1 cellular context compared by ENCODE assay signal in the genomic region with DNA sequence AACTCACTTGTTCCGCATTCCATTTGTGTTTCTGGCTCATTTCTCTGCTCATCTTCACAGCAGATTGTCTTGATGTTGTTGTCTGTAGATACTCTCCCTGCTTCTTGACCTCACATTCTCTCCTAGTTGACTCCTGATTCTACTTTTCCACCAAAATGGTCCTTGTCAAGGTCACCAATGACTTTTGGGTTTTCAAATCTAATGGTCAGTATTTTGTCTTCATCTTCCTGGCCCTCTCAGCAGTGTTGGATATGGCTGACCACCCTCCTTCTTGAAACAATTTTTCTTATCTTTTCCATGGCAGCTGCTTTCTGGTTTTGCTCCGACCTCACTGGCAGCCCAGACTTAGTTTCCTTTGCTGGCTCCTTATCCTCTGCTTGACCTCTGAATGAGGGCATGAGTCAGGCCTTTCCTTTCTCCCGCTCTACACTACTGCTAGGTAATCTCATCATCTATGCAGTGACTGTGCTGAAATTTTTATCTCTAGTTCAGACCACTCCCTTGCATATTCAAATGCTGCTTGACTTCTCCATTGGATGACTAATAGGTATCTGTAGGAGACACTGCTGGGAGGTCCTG.
A peak's percentile ranks its signal among the peaks of the same experiment; 100 is the strongest.
TF ChIP-seq lines count a peak whose summit lies in the region.

No MANE protein-coding gene starts in this region.

TF ChIP-seq in K562, 482 proteins besides CTCF, POLR2A, EP300 and RAD21 (continued from another document and continues in another):
- TF ChIP-seq, protein P1, sequence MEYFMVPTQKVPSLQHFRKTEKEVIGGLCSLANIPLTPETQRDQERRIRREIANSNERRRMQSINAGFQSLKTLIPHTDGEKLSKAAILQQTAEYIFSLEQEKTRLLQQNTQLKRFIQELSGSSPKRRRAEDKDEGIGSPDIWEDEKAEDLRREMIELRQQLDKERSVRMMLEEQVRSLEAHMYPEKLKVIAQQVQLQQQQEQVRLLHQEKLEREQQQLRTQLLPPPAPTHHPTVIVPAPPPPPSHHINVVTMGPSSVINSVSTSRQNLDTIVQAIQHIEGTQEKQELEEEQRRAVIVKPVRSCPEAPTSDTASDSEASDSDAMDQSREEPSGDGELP (CRISPR knock-in tag; IDR thresholded peaks at IDR 0.05; ENCODE audit: borderline replicate concordance) = 0 out of 2 replicates have a peak, but pooled peaks have one; percentile 23
- peak; percentile 97 for TF ChIP-seq SMARCA4 (IDR thresholded peaks at IDR 0.05)
- no peak for TF ChIP-seq PRPF4 (IDR thresholded peaks at IDR 0.05; ENCODE audit: insufficient read depth, low read depth, low read length, poor library complexity, severe bottlenecking)
- 0 out of 2 replicates have a peak, but pooled peaks have one; percentile 74 for TF ChIP-seq MTA3 (IDR thresholded peaks at IDR 0.05; ENCODE audit: borderline replicate concordance)
- TF ChIP-seq ZNF445 (CRISPR knock-in tag; IDR thresholded peaks at IDR 0.05; ENCODE audit: low read depth) = peak; percentile 46; the same call in 1 of the 2 replicates
- peak; percentile 95 for TF ChIP-seq CTBP1 (IDR thresholded peaks at IDR 0.05; ENCODE audit: borderline replicate concordance)
- peak; percentile 34; the same call in 1 of the 2 replicates for TF ChIP-seq CREB1 (IDR thresholded peaks at IDR 0.05)
- no peak for TF ChIP-seq CREB1 (CRISPR knock-in tag; IDR thresholded peaks at IDR 0.05)
- TF ChIP-seq, protein P2, sequence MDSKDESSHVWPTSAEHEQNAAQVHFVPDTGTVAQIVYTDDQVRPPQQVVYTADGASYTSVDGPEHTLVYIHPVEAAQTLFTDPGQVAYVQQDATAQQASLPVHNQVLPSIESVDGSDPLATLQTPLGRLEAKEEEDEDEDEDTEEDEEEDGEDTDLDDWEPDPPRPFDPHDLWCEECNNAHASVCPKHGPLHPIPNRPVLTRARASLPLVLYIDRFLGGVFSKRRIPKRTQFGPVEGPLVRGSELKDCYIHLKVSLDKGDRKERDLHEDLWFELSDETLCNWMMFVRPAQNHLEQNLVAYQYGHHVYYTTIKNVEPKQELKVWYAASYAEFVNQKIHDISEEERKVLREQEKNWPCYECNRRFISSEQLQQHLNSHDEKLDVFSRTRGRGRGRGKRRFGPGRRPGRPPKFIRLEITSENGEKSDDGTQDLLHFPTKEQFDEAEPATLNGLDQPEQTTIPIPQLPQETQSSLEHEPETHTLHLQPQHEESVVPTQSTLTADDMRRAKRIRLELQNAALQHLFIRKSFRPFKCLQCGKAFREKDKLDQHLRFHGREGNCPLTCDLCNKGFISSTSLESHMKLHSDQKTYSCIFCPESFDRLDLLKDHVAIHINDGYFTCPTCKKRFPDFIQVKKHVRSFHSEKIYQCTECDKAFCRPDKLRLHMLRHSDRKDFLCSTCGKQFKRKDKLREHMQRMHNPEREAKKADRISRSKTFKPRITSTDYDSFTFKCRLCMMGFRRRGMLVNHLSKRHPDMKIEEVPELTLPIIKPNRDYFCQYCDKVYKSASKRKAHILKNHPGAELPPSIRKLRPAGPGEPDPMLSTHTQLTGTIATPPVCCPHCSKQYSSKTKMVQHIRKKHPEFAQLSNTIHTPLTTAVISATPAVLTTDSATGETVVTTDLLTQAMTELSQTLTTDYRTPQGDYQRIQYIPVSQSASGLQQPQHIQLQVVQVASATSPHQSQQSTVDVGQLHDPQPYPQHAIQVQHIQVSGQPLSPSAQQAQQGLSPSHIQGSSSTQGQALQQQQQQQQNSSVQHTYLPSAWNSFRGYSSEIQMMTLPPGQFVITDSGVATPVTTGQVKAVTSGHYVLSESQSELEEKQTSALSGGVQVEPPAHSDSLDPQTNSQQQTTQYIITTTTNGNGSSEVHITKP (IDR thresholded peaks at IDR 0.05; ENCODE audit: partially characterized antibody) = no peak
- TF ChIP-seq, protein P3, sequence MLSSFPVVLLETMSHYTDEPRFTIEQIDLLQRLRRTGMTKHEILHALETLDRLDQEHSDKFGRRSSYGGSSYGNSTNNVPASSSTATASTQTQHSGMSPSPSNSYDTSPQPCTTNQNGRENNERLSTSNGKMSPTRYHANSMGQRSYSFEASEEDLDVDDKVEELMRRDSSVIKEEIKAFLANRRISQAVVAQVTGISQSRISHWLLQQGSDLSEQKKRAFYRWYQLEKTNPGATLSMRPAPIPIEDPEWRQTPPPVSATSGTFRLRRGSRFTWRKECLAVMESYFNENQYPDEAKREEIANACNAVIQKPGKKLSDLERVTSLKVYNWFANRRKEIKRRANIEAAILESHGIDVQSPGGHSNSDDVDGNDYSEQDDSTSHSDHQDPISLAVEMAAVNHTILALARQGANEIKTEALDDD (IDR thresholded peaks at IDR 0.05) = peak; percentile 83
- TF ChIP-seq NFE2 (IDR thresholded peaks at IDR 0.05; ENCODE audit: low read depth) = peak; percentile 99
- TF ChIP-seq HDAC3 (IDR thresholded peaks at IDR 0.05; ENCODE audit: borderline replicate concordance, partially characterized antibody) = peak; percentile 85
- TF ChIP-seq, protein P4, sequence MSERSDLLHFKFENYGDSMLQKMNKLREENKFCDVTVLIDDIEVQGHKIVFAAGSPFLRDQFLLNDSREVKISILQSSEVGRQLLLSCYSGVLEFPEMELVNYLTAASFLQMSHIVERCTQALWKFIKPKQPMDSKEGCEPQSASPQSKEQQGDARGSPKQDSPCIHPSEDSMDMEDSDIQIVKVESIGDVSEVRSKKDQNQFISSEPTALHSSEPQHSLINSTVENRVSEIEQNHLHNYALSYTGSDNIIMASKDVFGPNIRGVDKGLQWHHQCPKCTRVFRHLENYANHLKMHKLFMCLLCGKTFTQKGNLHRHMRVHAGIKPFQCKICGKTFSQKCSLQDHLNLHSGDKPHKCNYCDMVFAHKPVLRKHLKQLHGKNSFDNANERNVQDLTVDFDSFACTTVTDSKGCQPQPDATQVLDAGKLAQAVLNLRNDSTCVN (CRISPR knock-in tag; IDR thresholded peaks at IDR 0.05) = peak; percentile 88
- peak; percentile 98 for TF ChIP-seq MAFG (tag; conservative IDR thresholded peaks at IDR 0.05)
- peak; percentile 86 for TF ChIP-seq MTA1 (IDR thresholded peaks at IDR 0.05; ENCODE audit: borderline replicate concordance)
- TF ChIP-seq, protein P5, sequence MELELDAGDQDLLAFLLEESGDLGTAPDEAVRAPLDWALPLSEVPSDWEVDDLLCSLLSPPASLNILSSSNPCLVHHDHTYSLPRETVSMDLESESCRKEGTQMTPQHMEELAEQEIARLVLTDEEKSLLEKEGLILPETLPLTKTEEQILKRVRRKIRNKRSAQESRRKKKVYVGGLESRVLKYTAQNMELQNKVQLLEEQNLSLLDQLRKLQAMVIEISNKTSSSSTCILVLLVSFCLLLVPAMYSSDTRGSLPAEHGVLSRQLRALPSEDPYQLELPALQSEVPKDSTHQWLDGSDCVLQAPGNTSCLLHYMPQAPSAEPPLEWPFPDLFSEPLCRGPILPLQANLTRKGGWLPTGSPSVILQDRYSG (tag; conservative IDR thresholded peaks at IDR 0.05; ENCODE audit: low read depth) = 0 out of 2 replicates have a peak, but pooled peaks have one; percentile 42
- TF ChIP-seq, protein P6, sequence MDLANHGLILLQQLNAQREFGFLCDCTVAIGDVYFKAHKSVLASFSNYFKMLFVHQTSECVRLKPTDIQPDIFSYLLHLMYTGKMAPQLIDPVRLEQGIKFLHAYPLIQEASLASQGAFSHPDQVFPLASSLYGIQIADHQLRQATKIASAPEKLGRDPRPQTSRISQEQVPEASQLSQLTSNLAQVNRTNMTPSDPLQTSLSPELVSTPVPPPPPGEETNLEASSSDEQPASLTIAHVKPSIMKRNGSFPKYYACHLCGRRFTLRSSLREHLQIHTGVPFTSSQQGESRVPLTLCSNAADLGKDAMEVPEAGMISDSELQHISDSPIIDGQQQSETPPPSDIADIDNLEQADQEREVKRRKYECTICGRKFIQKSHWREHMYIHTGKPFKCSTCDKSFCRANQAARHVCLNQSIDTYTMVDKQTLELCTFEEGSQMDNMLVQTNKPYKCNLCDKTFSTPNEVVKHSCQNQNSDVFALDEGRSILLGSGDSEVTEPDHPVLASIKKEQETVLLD (IDR thresholded peaks at IDR 0.05) = peak; percentile 83; the same call in 1 of the 2 replicates
- 0 out of 2 replicates have a peak, but pooled peaks have one; percentile 52 for TF ChIP-seq ZNF165 (CRISPR knock-in tag; IDR thresholded peaks at IDR 0.05; ENCODE audit: borderline replicate concordance)
- TF ChIP-seq ZNF766 (CRISPR knock-in tag; conservative IDR thresholded peaks at IDR 0.05) = peak; percentile 53; the same call in 1 of the 2 replicates
- TF ChIP-seq, protein P7, sequence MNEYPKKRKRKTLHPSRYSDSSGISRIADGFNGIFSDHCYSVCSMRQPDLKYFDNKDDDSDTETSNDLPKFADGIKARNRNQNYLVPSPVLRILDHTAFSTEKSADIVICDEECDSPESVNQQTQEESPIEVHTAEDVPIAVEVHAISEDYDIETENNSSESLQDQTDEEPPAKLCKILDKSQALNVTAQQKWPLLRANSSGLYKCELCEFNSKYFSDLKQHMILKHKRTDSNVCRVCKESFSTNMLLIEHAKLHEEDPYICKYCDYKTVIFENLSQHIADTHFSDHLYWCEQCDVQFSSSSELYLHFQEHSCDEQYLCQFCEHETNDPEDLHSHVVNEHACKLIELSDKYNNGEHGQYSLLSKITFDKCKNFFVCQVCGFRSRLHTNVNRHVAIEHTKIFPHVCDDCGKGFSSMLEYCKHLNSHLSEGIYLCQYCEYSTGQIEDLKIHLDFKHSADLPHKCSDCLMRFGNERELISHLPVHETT (CRISPR knock-in tag; conservative IDR thresholded peaks at IDR 0.05 in 1 of 2, IDR thresholded peaks at IDR 0.05 in 1 of 2) = no peak
- TF ChIP-seq FOS (IDR thresholded peaks at IDR 0.05; ENCODE audit: extremely low read depth, insufficient read length) = peak; percentile 32
- TF ChIP-seq SAFB2 (IDR thresholded peaks at IDR 0.05; ENCODE audit: borderline replicate concordance, low read depth, low read length, severe bottlenecking) = no peak
- peak; percentile 67; the same call in 1 of the 2 replicates for TF ChIP-seq PML (IDR thresholded peaks at IDR 0.05; ENCODE audit: low read length)
- no peak; the same call in 1 of the 2 replicates for TF ChIP-seq ZNF175 (CRISPR knock-in tag; IDR thresholded peaks at IDR 0.05; ENCODE audit: low read depth)
- peak; percentile 92 for TF ChIP-seq SMARCC2 (IDR thresholded peaks at IDR 0.05; ENCODE audit: low read depth)
- TF ChIP-seq ARNT (IDR thresholded peaks at IDR 0.05) = peak; percentile 77 to 78; a peak in 3 of 4 replicates
- peak; percentile 88 for TF ChIP-seq NCOR1 (IDR thresholded peaks at IDR 0.05)
- TF ChIP-seq TBP (optimal IDR thresholded peaks at IDR 0.05; ENCODE audit: low read depth, low read length) = peak; percentile 52
- TF ChIP-seq ZFP1 (CRISPR knock-in tag; IDR thresholded peaks at IDR 0.05) = peak; percentile 54; the same call in 1 of the 2 replicates
- TF ChIP-seq, protein P8, sequence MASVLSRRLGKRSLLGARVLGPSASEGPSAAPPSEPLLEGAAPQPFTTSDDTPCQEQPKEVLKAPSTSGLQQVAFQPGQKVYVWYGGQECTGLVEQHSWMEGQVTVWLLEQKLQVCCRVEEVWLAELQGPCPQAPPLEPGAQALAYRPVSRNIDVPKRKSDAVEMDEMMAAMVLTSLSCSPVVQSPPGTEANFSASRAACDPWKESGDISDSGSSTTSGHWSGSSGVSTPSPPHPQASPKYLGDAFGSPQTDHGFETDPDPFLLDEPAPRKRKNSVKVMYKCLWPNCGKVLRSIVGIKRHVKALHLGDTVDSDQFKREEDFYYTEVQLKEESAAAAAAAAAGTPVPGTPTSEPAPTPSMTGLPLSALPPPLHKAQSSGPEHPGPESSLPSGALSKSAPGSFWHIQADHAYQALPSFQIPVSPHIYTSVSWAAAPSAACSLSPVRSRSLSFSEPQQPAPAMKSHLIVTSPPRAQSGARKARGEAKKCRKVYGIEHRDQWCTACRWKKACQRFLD (CRISPR knock-in tag; IDR thresholded peaks at IDR 0.05) = peak; percentile 49; the same call in 1 of the 2 replicates
- peak; percentile 86 for TF ChIP-seq EHMT2 (IDR thresholded peaks at IDR 0.05)
- TF ChIP-seq MEIS2 (IDR thresholded peaks at IDR 0.05; ENCODE audit: partially characterized antibody) = peak; percentile 81
- TF ChIP-seq, protein P9, sequence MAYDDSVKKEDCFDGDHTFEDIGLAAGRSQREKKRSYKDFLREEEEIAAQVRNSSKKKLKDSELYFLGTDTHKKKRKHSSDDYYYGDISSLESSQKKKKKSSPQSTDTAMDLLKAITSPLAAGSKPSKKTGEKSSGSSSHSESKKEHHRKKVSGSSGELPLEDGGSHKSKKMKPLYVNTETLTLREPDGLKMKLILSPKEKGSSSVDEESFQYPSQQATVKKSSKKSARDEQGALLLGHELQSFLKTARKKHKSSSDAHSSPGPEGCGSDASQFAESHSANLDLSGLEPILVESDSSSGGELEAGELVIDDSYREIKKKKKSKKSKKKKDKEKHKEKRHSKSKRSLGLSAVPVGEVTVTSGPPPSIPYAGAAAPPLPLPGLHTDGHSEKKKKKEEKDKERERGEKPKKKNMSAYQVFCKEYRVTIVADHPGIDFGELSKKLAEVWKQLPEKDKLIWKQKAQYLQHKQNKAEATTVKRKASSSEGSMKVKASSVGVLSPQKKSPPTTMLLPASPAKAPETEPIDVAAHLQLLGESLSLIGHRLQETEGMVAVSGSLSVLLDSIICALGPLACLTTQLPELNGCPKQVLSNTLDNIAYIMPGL (CRISPR knock-in tag; IDR thresholded peaks at IDR 0.05) = no peak
- peak; percentile 75; the same call in 1 of the 2 replicates for TF ChIP-seq NFE2L1 (tag; IDR thresholded peaks at IDR 0.05; ENCODE audit: borderline replicate concordance, low read depth)
- peak; percentile 93 for TF ChIP-seq MAFK (IDR thresholded peaks at IDR 0.05; ENCODE audit: low read length)
- TF ChIP-seq SRSF1 (IDR thresholded peaks at IDR 0.05; ENCODE audit: low read depth, low read length) = no peak
- peak; percentile 87 for TF ChIP-seq CBFA2T2 (conservative IDR thresholded peaks at IDR 0.05)
- TF ChIP-seq ZNF3 (CRISPR knock-in tag; IDR thresholded peaks at IDR 0.05) = no peak
- 0 out of 2 replicates have a peak, but pooled peaks have one; percentile 34 for TF ChIP-seq HDAC8 (tag; IDR thresholded peaks at IDR 0.05)
- no peak for TF ChIP-seq ADNP (tag; IDR thresholded peaks at IDR 0.05)
- TF ChIP-seq KLF16 (IDR thresholded peaks at IDR 0.05) = no peak
- peak; percentile 44; the same call in 1 of the 2 replicates for TF ChIP-seq CXXC5 (CRISPR knock-in tag; IDR thresholded peaks at IDR 0.05)
- TF ChIP-seq TAF9B (IDR thresholded peaks at IDR 0.05; ENCODE audit: partially characterized antibody) = peak; percentile 83
- TF ChIP-seq, protein P10, sequence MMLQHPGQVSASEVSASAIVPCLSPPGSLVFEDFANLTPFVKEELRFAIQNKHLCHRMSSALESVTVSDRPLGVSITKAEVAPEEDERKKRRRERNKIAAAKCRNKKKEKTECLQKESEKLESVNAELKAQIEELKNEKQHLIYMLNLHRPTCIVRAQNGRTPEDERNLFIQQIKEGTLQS (IDR thresholded peaks at IDR 0.05) = peak; percentile 90
- TF ChIP-seq, protein P10 (CRISPR knock-in tag; conservative IDR thresholded peaks at IDR 0.05) = no peak
- TF ChIP-seq ZC3H8 (IDR thresholded peaks at IDR 0.05) = no peak
- TF ChIP-seq ELF1 (tag; IDR thresholded peaks at IDR 0.05) = 0 out of 2 replicates have a peak, but pooled peaks have one; percentile 13
